In genomic region chr2:16238756-16239150, GRCh38 we compare ENCODE assay signal across 3 cellular contexts.
"Had no signal": no experiment of that assay in that cellular context is flagged by ENCODE, and none has a peak within 500 bp of the region (broad histone marks: within the 10 kb centered on the region; RNA-seq: fewer than 3 reads in every experiment).

No MANE protein-coding gene starts in this region.

- DNase-seq: GDM1, GF-D8 had no signal

- H3K4me3 ChIP-seq: GM12878 had no signal

- ATAC-seq: GM12878 had no signal
